1 cellular context compared by ENCODE assay signal in the genomic region with DNA sequence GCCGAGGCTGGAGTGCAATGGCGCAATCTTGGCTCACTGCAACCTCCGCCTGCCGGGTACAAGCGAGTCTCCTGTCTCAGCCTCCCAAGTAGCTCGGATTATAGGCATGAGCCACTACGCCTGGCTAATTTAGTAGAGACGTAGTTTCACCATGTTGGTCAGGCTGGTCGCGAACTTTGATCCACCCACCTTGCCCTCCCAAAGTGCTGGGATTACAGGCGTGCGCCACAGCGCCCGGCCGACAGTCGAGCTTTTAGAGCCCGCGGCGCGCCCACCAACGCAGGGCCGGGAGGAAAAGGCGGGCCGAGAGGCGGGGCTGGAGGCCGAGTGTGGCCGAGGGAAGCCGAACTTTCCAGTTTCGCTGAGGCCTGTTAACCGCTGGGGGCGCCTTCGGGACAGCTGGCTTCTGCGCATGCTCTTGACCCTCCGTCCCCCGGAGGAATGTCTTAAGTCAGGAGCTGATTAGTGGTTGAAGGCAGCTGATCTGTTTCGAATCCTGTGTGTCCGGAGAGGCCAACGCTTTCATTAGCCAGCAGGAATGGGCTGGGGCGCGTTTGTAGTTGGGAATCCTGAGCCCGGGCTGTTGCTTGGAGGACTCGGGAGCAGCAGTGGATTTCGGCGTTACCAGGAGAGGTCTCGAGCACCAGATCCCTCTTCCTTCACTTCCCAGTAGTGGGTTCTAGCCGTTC.
TF ChIP-seq lines count a peak whose summit lies in the region.

No MANE protein-coding gene starts in this region.

TF ChIP-seq in K562, 482 proteins besides CTCF, POLR2A, EP300 and RAD21 (continued from another document and continues in another):
- TF ChIP-seq, protein P1, sequence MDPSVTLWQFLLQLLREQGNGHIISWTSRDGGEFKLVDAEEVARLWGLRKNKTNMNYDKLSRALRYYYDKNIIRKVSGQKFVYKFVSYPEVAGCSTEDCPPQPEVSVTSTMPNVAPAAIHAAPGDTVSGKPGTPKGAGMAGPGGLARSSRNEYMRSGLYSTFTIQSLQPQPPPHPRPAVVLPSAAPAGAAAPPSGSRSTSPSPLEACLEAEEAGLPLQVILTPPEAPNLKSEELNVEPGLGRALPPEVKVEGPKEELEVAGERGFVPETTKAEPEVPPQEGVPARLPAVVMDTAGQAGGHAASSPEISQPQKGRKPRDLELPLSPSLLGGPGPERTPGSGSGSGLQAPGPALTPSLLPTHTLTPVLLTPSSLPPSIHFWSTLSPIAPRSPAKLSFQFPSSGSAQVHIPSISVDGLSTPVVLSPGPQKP (CRISPR knock-in tag; IDR thresholded peaks at IDR 0.05) = no peak
- peak; percentile 59 for TF ChIP-seq RBBP5 (IDR thresholded peaks at IDR 0.05; ENCODE audit: borderline replicate concordance, insufficient read depth, low read length, poor library complexity, severe bottlenecking)
- no peak for TF ChIP-seq ZNF780A (CRISPR knock-in tag; IDR thresholded peaks at IDR 0.05)
- TF ChIP-seq, protein P2, sequence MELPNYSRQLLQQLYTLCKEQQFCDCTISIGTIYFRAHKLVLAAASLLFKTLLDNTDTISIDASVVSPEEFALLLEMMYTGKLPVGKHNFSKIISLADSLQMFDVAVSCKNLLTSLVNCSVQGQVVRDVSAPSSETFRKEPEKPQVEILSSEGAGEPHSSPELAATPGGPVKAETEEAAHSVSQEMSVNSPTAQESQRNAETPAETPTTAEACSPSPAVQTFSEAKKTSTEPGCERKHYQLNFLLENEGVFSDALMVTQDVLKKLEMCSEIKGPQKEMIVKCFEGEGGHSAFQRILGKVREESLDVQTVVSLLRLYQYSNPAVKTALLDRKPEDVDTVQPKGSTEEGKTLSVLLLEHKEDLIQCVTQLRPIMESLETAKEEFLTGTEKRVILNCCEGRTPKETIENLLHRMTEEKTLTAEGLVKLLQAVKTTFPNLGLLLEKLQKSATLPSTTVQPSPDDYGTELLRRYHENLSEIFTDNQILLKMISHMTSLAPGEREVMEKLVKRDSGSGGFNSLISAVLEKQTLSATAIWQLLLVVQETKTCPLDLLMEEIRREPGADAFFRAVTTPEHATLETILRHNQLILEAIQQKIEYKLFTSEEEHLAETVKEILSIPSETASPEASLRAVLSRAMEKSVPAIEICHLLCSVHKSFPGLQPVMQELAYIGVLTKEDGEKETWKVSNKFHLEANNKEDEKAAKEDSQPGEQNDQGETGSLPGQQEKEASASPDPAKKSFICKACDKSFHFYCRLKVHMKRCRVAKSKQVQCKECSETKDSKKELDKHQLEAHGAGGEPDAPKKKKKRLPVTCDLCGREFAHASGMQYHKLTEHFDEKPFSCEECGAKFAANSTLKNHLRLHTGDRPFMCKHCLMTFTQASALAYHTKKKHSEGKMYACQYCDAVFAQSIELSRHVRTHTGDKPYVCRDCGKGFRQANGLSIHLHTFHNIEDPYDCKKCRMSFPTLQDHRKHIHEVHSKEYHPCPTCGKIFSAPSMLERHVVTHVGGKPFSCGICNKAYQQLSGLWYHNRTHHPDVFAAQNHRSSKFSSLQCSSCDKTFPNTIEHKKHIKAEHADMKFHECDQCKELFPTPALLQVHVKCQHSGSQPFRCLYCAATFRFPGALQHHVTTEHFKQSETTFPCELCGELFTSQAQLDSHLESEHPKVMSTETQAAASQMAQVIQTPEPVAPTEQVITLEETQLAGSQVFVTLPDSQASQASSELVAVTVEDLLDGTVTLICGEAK (IDR thresholded peaks at IDR 0.05) = peak; percentile 13
- TF ChIP-seq, protein P2 (CRISPR knock-in tag; IDR thresholded peaks at IDR 0.05) = no peak
- peak; percentile 31 to 59; a peak in 2 of 4 replicates for TF ChIP-seq SIN3A (IDR thresholded peaks at IDR 0.05; ENCODE audit: borderline replicate concordance in 2 of 2, control insufficient read depth in 1 of 2, low read depth in 2 of 2, low read length in 2 of 2)
- no peak for TF ChIP-seq POU5F1 (IDR thresholded peaks at IDR 0.05; ENCODE audit: borderline replicate concordance, low read depth, low read length, partially characterized antibody)
- no peak for TF ChIP-seq ZNF785 (CRISPR knock-in tag; IDR thresholded peaks at IDR 0.05)
- TF ChIP-seq SOX6 (IDR thresholded peaks at IDR 0.05) = 0 out of 2 replicates have a peak, but pooled peaks have one; percentile 39
- TF ChIP-seq RBM39 (optimal IDR thresholded peaks at IDR 0.05; ENCODE audit: low read depth, low read length) = no peak
- peak; percentile 90 for TF ChIP-seq NR2C1 (IDR thresholded peaks at IDR 0.05)
- peak; percentile 81 for TF ChIP-seq NR2C1 (tag; IDR thresholded peaks at IDR 0.05)
- TF ChIP-seq, protein P3, sequence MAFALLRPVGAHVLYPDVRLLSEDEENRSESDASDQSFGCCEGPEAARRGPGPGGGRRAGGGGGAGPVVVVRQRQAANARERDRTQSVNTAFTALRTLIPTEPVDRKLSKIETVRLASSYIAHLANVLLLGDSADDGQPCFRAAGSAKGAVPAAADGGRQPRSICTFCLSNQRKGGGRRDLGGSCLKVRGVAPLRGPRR (CRISPR knock-in tag; IDR thresholded peaks at IDR 0.05) = no peak
- peak; percentile 70; the same call in 1 of the 2 replicates for TF ChIP-seq XRCC5 (IDR thresholded peaks at IDR 0.05; ENCODE audit: low read depth, low read length)
- TF ChIP-seq, protein P4, sequence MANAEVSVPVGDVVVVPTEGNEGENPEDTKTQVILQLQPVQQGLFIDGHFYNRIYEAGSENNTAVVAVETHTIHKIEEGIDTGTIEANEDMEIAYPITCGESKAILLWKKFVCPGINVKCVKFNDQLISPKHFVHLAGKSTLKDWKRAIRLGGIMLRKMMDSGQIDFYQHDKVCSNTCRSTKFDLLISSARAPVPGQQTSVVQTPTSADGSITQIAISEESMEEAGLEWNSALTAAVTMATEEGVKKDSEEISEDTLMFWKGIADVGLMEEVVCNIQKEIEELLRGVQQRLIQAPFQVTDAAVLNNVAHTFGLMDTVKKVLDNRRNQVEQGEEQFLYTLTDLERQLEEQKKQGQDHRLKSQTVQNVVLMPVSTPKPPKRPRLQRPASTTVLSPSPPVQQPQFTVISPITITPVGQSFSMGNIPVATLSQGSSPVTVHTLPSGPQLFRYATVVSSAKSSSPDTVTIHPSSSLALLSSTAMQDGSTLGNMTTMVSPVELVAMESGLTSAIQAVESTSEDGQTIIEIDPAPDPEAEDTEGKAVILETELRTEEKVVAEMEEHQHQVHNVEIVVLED (CRISPR knock-in tag; IDR thresholded peaks at IDR 0.05) = no peak
- TF ChIP-seq SNIP1 (IDR thresholded peaks at IDR 0.05; ENCODE audit: low read depth) = peak; percentile 83
- no peak for TF ChIP-seq NELFE (IDR thresholded peaks at IDR 0.05; ENCODE audit: insufficient read depth, insufficient read length)
- TF ChIP-seq GABPB1 (CRISPR knock-in tag; IDR thresholded peaks at IDR 0.05) = peak; percentile 47; the same call in 1 of the 2 replicates
- TF ChIP-seq, protein P5, sequence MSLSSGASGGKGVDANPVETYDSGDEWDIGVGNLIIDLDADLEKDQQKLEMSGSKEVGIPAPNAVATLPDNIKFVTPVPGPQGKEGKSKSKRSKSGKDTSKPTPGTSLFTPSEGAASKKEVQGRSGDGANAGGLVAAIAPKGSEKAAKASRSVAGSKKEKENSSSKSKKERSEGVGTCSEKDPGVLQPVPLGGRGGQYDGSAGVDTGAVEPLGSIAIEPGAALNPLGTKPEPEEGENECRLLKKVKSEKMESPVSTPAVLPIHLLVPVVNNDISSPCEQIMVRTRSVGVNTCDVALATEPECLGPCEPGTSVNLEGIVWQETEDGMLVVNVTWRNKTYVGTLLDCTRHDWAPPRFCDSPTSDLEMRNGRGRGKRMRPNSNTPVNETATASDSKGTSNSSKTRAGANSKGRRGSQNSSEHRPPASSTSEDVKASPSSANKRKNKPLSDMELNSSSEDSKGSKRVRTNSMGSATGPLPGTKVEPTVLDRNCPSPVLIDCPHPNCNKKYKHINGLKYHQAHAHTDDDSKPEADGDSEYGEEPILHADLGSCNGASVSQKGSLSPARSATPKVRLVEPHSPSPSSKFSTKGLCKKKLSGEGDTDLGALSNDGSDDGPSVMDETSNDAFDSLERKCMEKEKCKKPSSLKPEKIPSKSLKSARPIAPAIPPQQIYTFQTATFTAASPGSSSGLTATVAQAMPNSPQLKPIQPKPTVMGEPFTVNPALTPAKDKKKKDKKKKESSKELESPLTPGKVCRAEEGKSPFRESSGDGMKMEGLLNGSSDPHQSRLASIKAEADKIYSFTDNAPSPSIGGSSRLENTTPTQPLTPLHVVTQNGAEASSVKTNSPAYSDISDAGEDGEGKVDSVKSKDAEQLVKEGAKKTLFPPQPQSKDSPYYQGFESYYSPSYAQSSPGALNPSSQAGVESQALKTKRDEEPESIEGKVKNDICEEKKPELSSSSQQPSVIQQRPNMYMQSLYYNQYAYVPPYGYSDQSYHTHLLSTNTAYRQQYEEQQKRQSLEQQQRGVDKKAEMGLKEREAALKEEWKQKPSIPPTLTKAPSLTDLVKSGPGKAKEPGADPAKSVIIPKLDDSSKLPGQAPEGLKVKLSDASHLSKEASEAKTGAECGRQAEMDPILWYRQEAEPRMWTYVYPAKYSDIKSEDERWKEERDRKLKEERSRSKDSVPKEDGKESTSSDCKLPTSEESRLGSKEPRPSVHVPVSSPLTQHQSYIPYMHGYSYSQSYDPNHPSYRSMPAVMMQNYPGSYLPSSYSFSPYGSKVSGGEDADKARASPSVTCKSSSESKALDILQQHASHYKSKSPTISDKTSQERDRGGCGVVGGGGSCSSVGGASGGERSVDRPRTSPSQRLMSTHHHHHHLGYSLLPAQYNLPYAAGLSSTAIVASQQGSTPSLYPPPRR (CRISPR knock-in tag; IDR thresholded peaks at IDR 0.05; ENCODE audit: borderline replicate concordance) = no peak
- TF ChIP-seq, protein P6, sequence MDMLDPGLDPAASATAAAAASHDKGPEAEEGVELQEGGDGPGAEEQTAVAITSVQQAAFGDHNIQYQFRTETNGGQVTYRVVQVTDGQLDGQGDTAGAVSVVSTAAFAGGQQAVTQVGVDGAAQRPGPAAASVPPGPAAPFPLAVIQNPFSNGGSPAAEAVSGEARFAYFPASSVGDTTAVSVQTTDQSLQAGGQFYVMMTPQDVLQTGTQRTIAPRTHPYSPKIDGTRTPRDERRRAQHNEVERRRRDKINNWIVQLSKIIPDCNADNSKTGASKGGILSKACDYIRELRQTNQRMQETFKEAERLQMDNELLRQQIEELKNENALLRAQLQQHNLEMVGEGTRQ (CRISPR knock-in tag; IDR thresholded peaks at IDR 0.05) = peak; percentile 75
- TF ChIP-seq TAF7 (tag; IDR thresholded peaks at IDR 0.05) = peak; percentile 61
- TF ChIP-seq ZNF134 (CRISPR knock-in tag; conservative IDR thresholded peaks at IDR 0.05) = no peak
- TF ChIP-seq SMAD4 (CRISPR knock-in tag; conservative IDR thresholded peaks at IDR 0.05) = 0 out of 2 replicates have a peak, but pooled peaks have one; percentile 45
- TF ChIP-seq, protein P7, sequence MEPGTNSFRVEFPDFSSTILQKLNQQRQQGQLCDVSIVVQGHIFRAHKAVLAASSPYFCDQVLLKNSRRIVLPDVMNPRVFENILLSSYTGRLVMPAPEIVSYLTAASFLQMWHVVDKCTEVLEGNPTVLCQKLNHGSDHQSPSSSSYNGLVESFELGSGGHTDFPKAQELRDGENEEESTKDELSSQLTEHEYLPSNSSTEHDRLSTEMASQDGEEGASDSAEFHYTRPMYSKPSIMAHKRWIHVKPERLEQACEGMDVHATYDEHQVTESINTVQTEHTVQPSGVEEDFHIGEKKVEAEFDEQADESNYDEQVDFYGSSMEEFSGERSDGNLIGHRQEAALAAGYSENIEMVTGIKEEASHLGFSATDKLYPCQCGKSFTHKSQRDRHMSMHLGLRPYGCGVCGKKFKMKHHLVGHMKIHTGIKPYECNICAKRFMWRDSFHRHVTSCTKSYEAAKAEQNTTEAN (CRISPR knock-in tag; IDR thresholded peaks at IDR 0.05) = no peak
- TF ChIP-seq KLF1 (tag; IDR thresholded peaks at IDR 0.05) = no peak
- TF ChIP-seq, protein P8, sequence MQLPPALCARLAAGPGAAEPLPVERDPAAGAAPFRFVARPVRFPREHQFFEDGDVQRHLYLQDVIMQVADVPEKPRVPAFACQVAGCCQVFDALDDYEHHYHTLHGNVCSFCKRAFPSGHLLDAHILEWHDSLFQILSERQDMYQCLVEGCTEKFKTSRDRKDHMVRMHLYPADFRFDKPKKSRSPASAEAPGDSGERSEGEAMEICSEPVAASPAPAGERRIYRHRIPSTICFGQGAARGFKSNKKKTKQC (CRISPR knock-in tag; IDR thresholded peaks at IDR 0.05) = no peak; the same call in 1 of the 2 replicates
- no peak for TF ChIP-seq ZNF830 (CRISPR knock-in tag; IDR thresholded peaks at IDR 0.05)
- TF ChIP-seq, protein P9, sequence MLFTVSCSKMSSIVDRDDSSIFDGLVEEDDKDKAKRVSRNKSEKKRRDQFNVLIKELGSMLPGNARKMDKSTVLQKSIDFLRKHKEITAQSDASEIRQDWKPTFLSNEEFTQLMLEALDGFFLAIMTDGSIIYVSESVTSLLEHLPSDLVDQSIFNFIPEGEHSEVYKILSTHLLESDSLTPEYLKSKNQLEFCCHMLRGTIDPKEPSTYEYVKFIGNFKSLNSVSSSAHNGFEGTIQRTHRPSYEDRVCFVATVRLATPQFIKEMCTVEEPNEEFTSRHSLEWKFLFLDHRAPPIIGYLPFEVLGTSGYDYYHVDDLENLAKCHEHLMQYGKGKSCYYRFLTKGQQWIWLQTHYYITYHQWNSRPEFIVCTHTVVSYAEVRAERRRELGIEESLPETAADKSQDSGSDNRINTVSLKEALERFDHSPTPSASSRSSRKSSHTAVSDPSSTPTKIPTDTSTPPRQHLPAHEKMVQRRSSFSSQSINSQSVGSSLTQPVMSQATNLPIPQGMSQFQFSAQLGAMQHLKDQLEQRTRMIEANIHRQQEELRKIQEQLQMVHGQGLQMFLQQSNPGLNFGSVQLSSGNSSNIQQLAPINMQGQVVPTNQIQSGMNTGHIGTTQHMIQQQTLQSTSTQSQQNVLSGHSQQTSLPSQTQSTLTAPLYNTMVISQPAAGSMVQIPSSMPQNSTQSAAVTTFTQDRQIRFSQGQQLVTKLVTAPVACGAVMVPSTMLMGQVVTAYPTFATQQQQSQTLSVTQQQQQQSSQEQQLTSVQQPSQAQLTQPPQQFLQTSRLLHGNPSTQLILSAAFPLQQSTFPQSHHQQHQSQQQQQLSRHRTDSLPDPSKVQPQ (CRISPR knock-in tag; IDR thresholded peaks at IDR 0.05; ENCODE audit: borderline replicate concordance) = no peak
- TF ChIP-seq MEIS2 (IDR thresholded peaks at IDR 0.05; ENCODE audit: partially characterized antibody) = peak; percentile 82
- no peak for TF ChIP-seq SREBF2 (CRISPR knock-in tag; IDR thresholded peaks at IDR 0.05)
